In genomic region chr1:151147132-151147503, GRCh38 we compare ENCODE assay signal across 6 cellular contexts. TPM values are rescaled to one million over a fixed set of nuclear protein-coding genes. Genes with fewer than 3 reads are reported as not detected.
DNase-seq lines count a peak whose midpoint lies in the region; TF ChIP-seq lines count a peak whose summit lies in the region.

No MANE protein-coding gene starts in this region.

- H3K4me1 Mint-ChIP-seq in osteocyte (ENCODE audit: unreplicated experiment) = peaks cover 35% of the 10 kb centered on the region

- TF ChIP-seq CTCF in choroid plexus epithelial cell (conservative IDR thresholded peaks at IDR 0.05; ENCODE audit: low read depth, low read length) = no peak
- no peak for TF ChIP-seq CTCF in osteocyte (IDR thresholded peaks at IDR 0.05)

- H3K4me3 ChIP-seq in Jurkat, Clone E6-1 (ENCODE audit: low read length) = peak overlapping the region; percentile 68
- H3K4me3 ChIP-seq in choroid plexus epithelial cell (ENCODE audit: low read depth, low read length) = peak overlapping the region; percentile 78

- H3K9me3 Mint-ChIP-seq in osteocyte (ENCODE audit: unreplicated experiment) = no peaks in the 10 kb centered on the region

- no peaks in the 10 kb centered on the region for H3K27me3 Mint-ChIP-seq in osteocyte (ENCODE audit: unreplicated experiment)

- DNase-seq in Jurkat, Clone E6-1 (ENCODE audit: low read depth, low spot score) = no peak
- DNase-seq in choroid plexus epithelial cell (ENCODE audit: low read depth) (peak; percentile 65), osteocyte (ENCODE audit: extremely low spot score, unreplicated experiment) (no peak), COLO668 (lab: John Stamatoyannopoulos, UW; ENCODE audit: unreplicated experiment) (no peak), NCI-H2107 treated with DMSO at 0.1 percent for 48 hours (lab: John Stamatoyannopoulos, UW; ENCODE audit: unreplicated experiment) (no peak), ecto neural progenitor cell (ENCODE audit: low spot score) (no peak)

- H3K4me3 Mint-ChIP-seq in osteocyte (ENCODE audit: unreplicated experiment) = peak overlapping the region; percentile 89

- H3K27ac Mint-ChIP-seq in osteocyte (ENCODE audit: unreplicated experiment) = peak overlapping the region; percentile 94

- H3K36me3 Mint-ChIP-seq in osteocyte (ENCODE audit: unreplicated experiment) = peaks cover 3% of the 10 kb centered on the region

RNA-seq across cellular contexts. Expression of gene SEMA6C, which starts 0.7 kb away (rescaled TPM):
- polyA plus RNA-seq in Jurkat, Clone E6-1 (2012; ENCODE audit: insufficient read depth, insufficient read length) = 7.8 TPM
- total RNA-seq in osteocyte = 24.7 and 28.2 TPM in 2 replicates

RNA-seq across cellular contexts. Expression of gene TNFAIP8L2, which starts 9.3 kb away (rescaled TPM):
- polyA plus RNA-seq in Jurkat, Clone E6-1 (2012; ENCODE audit: insufficient read depth, insufficient read length) = not detected
- not detected in 2 replicates for total RNA-seq in osteocyte

RNA-seq across cellular contexts. Expression of gene LYSMD1, which starts 18.6 kb away (rescaled TPM):
- 9.5 TPM for polyA plus RNA-seq in Jurkat, Clone E6-1 (2012; ENCODE audit: insufficient read depth, insufficient read length)
- 12.6 and 13.3 TPM in 2 replicates for total RNA-seq in osteocyte

RNA-seq across cellular contexts. Expression of gene SCNM1, which starts 18.8 kb away (rescaled TPM):
- polyA plus RNA-seq in Jurkat, Clone E6-1 (2012; ENCODE audit: insufficient read depth, insufficient read length) = 79.8 TPM
- total RNA-seq in osteocyte = 45.0 and 49.8 TPM in 2 replicates

RNA-seq across cellular contexts. Expression of gene TMOD4, which starts 28.7 kb away (rescaled TPM):
- 4.8 TPM for polyA plus RNA-seq in Jurkat, Clone E6-1 (2012; ENCODE audit: insufficient read depth, insufficient read length)
- total RNA-seq in osteocyte = 2.8 TPM in 1 of 2 replicates, not detected in the other
